In genomic region chr2:232505805-232506360, GRCh38 we compare ENCODE assay signal across 25 cellular contexts. TPM values are rescaled to one million over a fixed set of nuclear protein-coding genes. Genes with fewer than 3 reads are reported as not detected.
DNase-seq lines count a peak whose midpoint lies in the region; ATAC-seq and TF ChIP-seq lines count a peak whose summit lies in the region.
"Had no signal": no experiment of that assay in that cellular context is flagged by ENCODE, and none has a peak within 500 bp of the region (broad histone marks: within the 10 kb centered on the region; RNA-seq: fewer than 3 reads in every experiment).

No MANE protein-coding gene starts in this region.

- no peak for ATAC-seq in PC-3
- no peak for ATAC-seq in GM21515 (IDR thresholded peaks at IDR 0.05; ENCODE audit: unreplicated experiment)
- no peak for ATAC-seq in effector memory CD8-positive, alpha-beta T cell (replicated peaks)

- peaks cover 11% of the 10 kb centered on the region for H3K27me3 Mint-ChIP-seq in glutamatergic neuron (ENCODE audit: unreplicated experiment)
- peaks cover 39 to 81% of the 10 kb centered on the region in 2 donors for H3K27me3 Mint-ChIP-seq in effector memory CD8-positive, alpha-beta T cell

- H3K4me1 Mint-ChIP-seq in glutamatergic neuron (ENCODE audit: low read depth, unreplicated experiment): peaks cover 13% of the 10 kb centered on the region
- peaks cover 4% of the 10 kb centered on the region in 2 donors for H3K4me1 Mint-ChIP-seq in effector memory CD8-positive, alpha-beta T cell (ENCODE audit: low read depth in 2 of 2)

- H2AFZ ChIP-seq in neuron (ENCODE audit: low read depth, low read length): peak overlapping the region; percentile 55
- H2AFZ ChIP-seq in PC-3 (ENCODE audit: low read length): no peak overlapping the region
- H2AFZ ChIP-seq: GM23248, PC-9 had no signal

- H3K9me3 ChIP-seq in BE2C (no peaks in the 10 kb centered on the region), neuron (ENCODE audit: low read length) (no peaks in the 10 kb centered on the region), PC-3 (ENCODE audit: low read length) (no peaks in the 10 kb centered on the region)
- H3K9me3 ChIP-seq: Caco-2 had no signal

- no peak overlapping the region for H3K4me3 Mint-ChIP-seq in glutamatergic neuron (ENCODE audit: unreplicated experiment)
- no peak overlapping the region for H3K4me3 Mint-ChIP-seq in effector memory CD8-positive, alpha-beta T cell
- H3K4me3 Mint-ChIP-seq: CD4-positive, alpha-beta T cell; HFFc6 had no signal

- no peaks in the 10 kb centered on the region for H3K79me2 ChIP-seq in PC-3 (ENCODE audit: low read length)

- intact Hi-C loops in PC-3 (cut with micrococcal nuclease): no loop called here

- no peaks in the 10 kb centered on the region for H4K20me1 ChIP-seq in PC-3 (ENCODE audit: low read length)

- H3K4me1 ChIP-seq in BE2C (peaks cover 25% of the 10 kb centered on the region), neuron (ENCODE audit: insufficient read depth, low read length) (peaks cover 39% of the 10 kb centered on the region), PC-3 (ENCODE audit: insufficient read depth, low read length) (no peaks in the 10 kb centered on the region)
- H3K4me1 ChIP-seq: Caco-2 had no signal

- H3K36me3 ChIP-seq in BE2C: no peaks in the 10 kb centered on the region
- no peaks in the 10 kb centered on the region for H3K36me3 ChIP-seq in neuron (ENCODE audit: insufficient read depth, low read length)
- no peaks in the 10 kb centered on the region for H3K36me3 ChIP-seq in PC-3 (ENCODE audit: low read depth, low read length)

- no peaks in the 10 kb centered on the region for H3K27me3 ChIP-seq in BE2C
- H3K27me3 ChIP-seq in neuron (ENCODE audit: insufficient read depth, low read length): peaks cover 48% of the 10 kb centered on the region
- H3K27me3 ChIP-seq in PC-3 (ENCODE audit: low read length): peaks cover 23% of the 10 kb centered on the region

- POLR2A ChIA-PET in PC-3 (lab: Charles Lee; ENCODE audit: unreplicated experiment): no interaction called here

- no peak overlapping the region for H3K27ac ChIP-seq in PC-3 (ENCODE audit: low read length)
- no peak overlapping the region for H3K27ac ChIP-seq in caudate nucleus (ENCODE audit: low read depth, low read length)
- H3K27ac ChIP-seq: GM23248, PC-9, RWPE1 had no signal

- H3K9me3 Mint-ChIP-seq in glutamatergic neuron (ENCODE audit: unreplicated experiment): peaks cover 6% of the 10 kb centered on the region
- no peaks in the 10 kb centered on the region for H3K9me3 Mint-ChIP-seq in effector memory CD8-positive, alpha-beta T cell
- H3K9me3 Mint-ChIP-seq: CD4-positive, alpha-beta T cell; HFFc6 had no signal

- H3K4me3 ChIP-seq in BE2C (ENCODE audit: low read depth, low read length) (no peak overlapping the region), neuron (ENCODE audit: low read length) (peak overlapping the region; percentile 5), PC-3 (ENCODE audit: low read length) (no peak overlapping the region)
- H3K4me3 ChIP-seq: GM23248, PC-9 had no signal

- no peaks in the 10 kb centered on the region for H3K9me2 ChIP-seq in PC-3 (replicated peaks; ENCODE audit: low read length)

- H3K4me2 ChIP-seq in PC-3 (ENCODE audit: low read length): no peak overlapping the region
- H3K4me2 ChIP-seq: PC-9 had no signal

- peak; percentile 76 for DNase-seq in BE2C
- peak; percentile 49 for DNase-seq in SK-N-DZ (ENCODE audit: low spot score)
- DNase-seq in glutamatergic neuron: peak; percentile 56
- no peak for DNase-seq in PC-3
- DNase-seq in caudate nucleus (lab: John Stamatoyannopoulos, UW): no peak
- no peak for DNase-seq in effector memory CD8-positive, alpha-beta T cell
- DNase-seq: 8988T; Caco-2; CD4-positive, alpha-beta T cell; GDM1; GM23248; HFFc6; KG1; NCI-H1694 treated with DMSO at 0.1 percent for 48 hours; NCI-H2107; NCI-H2227 treated with DMSO at 0.1 percent for 48 hours; NCI-H510A treated with DMSO at 0.1 percent for 48 hours; NCI-H774; PC-9 had no signal

- no peaks in the 10 kb centered on the region for H3F3A ChIP-seq in PC-3 (ENCODE audit: low read length, unreplicated experiment)

- TF ChIP-seq CTCF in BE2C (IDR thresholded peaks at IDR 0.05; ENCODE audit: low read depth, low read length) (no peak), glutamatergic neuron (IDR thresholded peaks at IDR 0.05; ENCODE audit: partially characterized antibody, unreplicated experiment) (no peak), PC-3 (conservative IDR thresholded peaks at IDR 0.05; ENCODE audit: low read depth, low read length) (no peak)

- H3K27ac Mint-ChIP-seq in glutamatergic neuron (ENCODE audit: unreplicated experiment): no peak overlapping the region
- no peak overlapping the region for H3K27ac Mint-ChIP-seq in effector memory CD8-positive, alpha-beta T cell
- H3K27ac Mint-ChIP-seq: CD4-positive, alpha-beta T cell; HFFc6 had no signal

- no peaks in the 10 kb centered on the region for H3K36me3 Mint-ChIP-seq in glutamatergic neuron (ENCODE audit: unreplicated experiment)
- H3K36me3 Mint-ChIP-seq in effector memory CD8-positive, alpha-beta T cell (ENCODE audit: insufficient read depth): no peaks in the 10 kb centered on the region

- CTCF ChIA-PET in PC-3 (lab: Charles Lee): no interaction called here

- no TSS peak for BruUV-seq in PC-3 (replicated peaks; lab: Mats Ljungman, UMichigan)

- H3K9ac ChIP-seq in PC-3 (ENCODE audit: low read length): no peak overlapping the region
- H3K9ac ChIP-seq: GM23248 had no signal

RNA-seq across cellular contexts. Expression of gene PRSS56, which starts 14.3 kb away (rescaled TPM):
- polyA plus RNA-seq in BE2C (2012; ENCODE audit: insufficient read depth, insufficient read length, low read depth): not detected
- polyA plus RNA-seq in SK-N-DZ (2014; cell fraction: cytosol; rRNA removed): not detected in 2 replicates
- not detected in 2 replicates for polyA plus RNA-seq in SK-N-DZ (2014; cell fraction: nucleus; rRNA removed)
- total RNA-seq in glutamatergic neuron (ENCODE audit: unreplicated experiment) (not detected), PC-3 (2014; rRNA removed) (not detected in 2 replicates)
- total RNA-seq: Caco-2; CD4-positive, alpha-beta T cell; Daoy; GM23248; HFFc6; HT-29; PC-9 had no signal
- polyA plus RNA-seq: BJ, GM23248 had no signal

RNA-seq across cellular contexts. Expression of gene ECEL1, which starts 18.2 kb away (rescaled TPM):
- 0.37 TPM for polyA plus RNA-seq in BE2C (2012; ENCODE audit: insufficient read depth, insufficient read length, low read depth)
- 0.17 and 0.32 TPM in 2 replicates for polyA plus RNA-seq in SK-N-DZ (2014; cell fraction: cytosol; rRNA removed)
- 0.94 and 1.6 TPM in 2 replicates for polyA plus RNA-seq in SK-N-DZ (2014; cell fraction: nucleus; rRNA removed)
- 2.3 TPM for total RNA-seq in glutamatergic neuron (ENCODE audit: unreplicated experiment)
- total RNA-seq in PC-3 (2014; rRNA removed): not detected in 2 replicates
- total RNA-seq: CD4-positive, alpha-beta T cell; Daoy; HFFc6; HT-29; PC-9 had no signal
- polyA plus RNA-seq: BJ, GM23248 had no signal

RNA-seq across cellular contexts. Expression of gene CHRND, which starts 20.1 kb away (rescaled TPM):
- polyA plus RNA-seq in BE2C (2012; ENCODE audit: insufficient read depth, insufficient read length, low read depth): not detected
- polyA plus RNA-seq in SK-N-DZ (2014; cell fraction: cytosol; rRNA removed): 2.3 and 3.1 TPM in 2 replicates
- 1.6 TPM in 2 replicates for polyA plus RNA-seq in SK-N-DZ (2014; cell fraction: nucleus; rRNA removed)
- total RNA-seq in glutamatergic neuron (ENCODE audit: unreplicated experiment): 2.2 TPM
- not detected in 2 replicates for total RNA-seq in PC-3 (2014; rRNA removed)
- total RNA-seq: Caco-2; CD4-positive, alpha-beta T cell; Daoy; GM23248; HFFc6; HT-29; PC-9 had no signal
- polyA plus RNA-seq: BJ, GM23248 had no signal

RNA-seq across cellular contexts. Expression of gene CHRNG, which starts 33.6 kb away (rescaled TPM):
- 0.45 TPM for polyA plus RNA-seq in BE2C (2012; ENCODE audit: insufficient read depth, insufficient read length, low read depth)
- 1.4 and 1.6 TPM in 2 replicates for polyA plus RNA-seq in SK-N-DZ (2014; cell fraction: cytosol; rRNA removed)
- polyA plus RNA-seq in SK-N-DZ (2014; cell fraction: nucleus; rRNA removed): 4.8 and 5.4 TPM in 2 replicates
- 3.5 TPM for total RNA-seq in glutamatergic neuron (ENCODE audit: unreplicated experiment)
- total RNA-seq in PC-3 (2014; rRNA removed): not detected in 2 replicates
- total RNA-seq: Caco-2; CD4-positive, alpha-beta T cell; Daoy; GM23248; HFFc6; HT-29; PC-9 had no signal
- polyA plus RNA-seq: BJ, GM23248 had no signal

RNA-seq across cellular contexts. Expression of gene TIGD1, which starts 44.5 kb away (rescaled TPM):
- 6.9 TPM for polyA plus RNA-seq in BE2C (2012; ENCODE audit: insufficient read depth, insufficient read length, low read depth)
- polyA plus RNA-seq in SK-N-DZ (2014; cell fraction: cytosol; rRNA removed): 28.6 and 28.8 TPM in 2 replicates
- polyA plus RNA-seq in SK-N-DZ (2014; cell fraction: nucleus; rRNA removed): 30.9 and 38.4 TPM in 2 replicates
- total RNA-seq in glutamatergic neuron (ENCODE audit: unreplicated experiment) (12.3 TPM), PC-3 (2014; rRNA removed) (5.9 and 6.3 TPM in 2 replicates)

Comparison
In these comparisons a context has a peak if more than half of its experiments do, and no peak if none do; other contexts are left out.
1. DNase-seq: peak in BE2C (single experiment), SK-N-DZ (single experiment) and glutamatergic neuron (single experiment); none in PC-3 (single experiment), caudate nucleus (0 of 61) and effector memory CD8-positive, alpha-beta T cell (0 of 3).